In the genomic region with DNA sequence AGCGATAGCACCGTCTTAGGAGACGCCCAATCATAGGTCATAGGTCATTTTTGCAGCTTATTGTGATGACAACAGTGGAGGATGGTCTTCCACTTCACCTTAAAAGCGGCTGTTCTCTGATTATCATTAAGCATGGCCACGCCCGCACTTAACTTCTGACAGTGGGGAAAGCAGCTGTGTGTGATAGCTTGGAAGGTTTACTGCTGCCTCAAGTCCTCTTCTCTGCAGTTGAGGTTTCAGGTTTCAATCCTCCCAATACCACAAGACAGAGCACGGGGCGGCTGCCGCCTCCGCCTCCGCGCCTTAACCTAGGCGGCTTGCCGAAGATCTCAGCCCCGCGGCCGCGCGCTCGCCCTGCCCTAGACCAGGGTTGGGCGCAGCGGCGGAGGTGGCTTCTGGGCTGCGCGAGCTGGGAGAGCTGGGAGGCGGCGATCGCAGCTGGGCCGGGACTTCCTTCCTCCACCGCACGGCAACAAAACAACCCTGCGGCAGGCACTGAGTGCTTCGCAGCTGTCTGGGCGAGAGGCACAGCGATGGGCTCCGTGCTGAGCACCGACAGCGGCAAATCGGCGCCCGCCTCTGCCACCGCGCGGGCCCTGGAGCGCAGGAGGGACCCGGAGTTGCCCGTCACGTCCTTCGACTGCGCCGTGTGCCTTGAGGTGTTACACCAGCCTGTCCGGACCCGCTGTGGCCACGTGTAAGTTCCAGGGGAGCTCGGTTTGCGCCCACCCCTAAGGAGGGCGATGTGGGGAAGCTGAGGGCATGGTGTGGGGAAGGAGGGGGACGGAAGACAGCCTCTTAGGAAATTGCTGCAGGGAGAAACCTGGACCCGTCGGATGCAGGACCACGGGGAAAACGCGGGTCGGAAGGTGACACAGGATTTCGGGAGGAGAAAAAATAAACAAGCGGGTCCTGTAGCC, we compare ENCODE assay signal across 8 cellular contexts. TPM values are rescaled to one million over a fixed set of nuclear protein-coding genes. Genes with fewer than 3 reads are reported as not detected.
DNase-seq lines count a peak whose midpoint lies in the region; ATAC-seq and TF ChIP-seq lines count a peak whose summit lies in the region.

A gene (plus strand): TSS at position 495 of the 920 bp plus-strand sequence. CDS start 39 bp downstream, at position 534.

- peak within 1 kb of the TSS; percentile 97 for H3K27ac Mint-ChIP-seq in activated CD4-positive, alpha-beta memory T cell treated with anti-CD3 and anti-CD28 coated beads for 36 hours

- peak within 1 kb of the TSS; percentile 69 to 91 (median 85) for H3K4me3 ChIP-seq in BLaER1 treated with 17β-estradiol and CSF1 and Interleukin-3, amounts not matched to agents 10 nM and 100 nM
- H3K4me3 ChIP-seq in ectodermal cell (ENCODE audit: insufficient read depth, low read depth, low read length) (peak within 1 kb of the TSS; percentile 66), lung (peak within 1 kb of the TSS; percentile 93)

- H3K27ac ChIP-seq in BLaER1 treated with 17β-estradiol and CSF1 and Interleukin-3, amounts not matched to agents 10 nM and 100 nM: peak within 1 kb of the TSS; percentile 75 to 94 (median 88)
- H3K27ac ChIP-seq in ectodermal cell (ENCODE audit: insufficient read depth, low read depth, low read length, poor library complexity, severe bottlenecking): peak within 1 kb of the TSS; percentile 80
- H3K27ac ChIP-seq in lung (ENCODE audit: low read depth in 1 of 2, low read length in 1 of 2): peak within 1 kb of the TSS; percentile 67 to 97

- peaks cover 4 to 42% (median 13%) of the 10 kb centered on the region in 11 experiments; a peak in 12 of 22 replicates for H4K20me1 ChIP-seq in BLaER1 treated with 17β-estradiol and CSF1 and Interleukin-3, amounts not matched to agents 10 nM and 100 nM

- H3K36me3 ChIP-seq in BLaER1 treated with 17β-estradiol and CSF1 and Interleukin-3, amounts not matched to agents 10 nM and 100 nM: peaks cover 0 to 14% (median 8%) of the 10 kb centered on the region in 11 experiments; a peak in 15 of 22 replicates
- no peaks in the 10 kb centered on the region for H3K36me3 ChIP-seq in ectodermal cell (ENCODE audit: control insufficient read depth, insufficient read depth, low read length)
- H3K36me3 ChIP-seq in lung (ENCODE audit: control insufficient read depth in 2 of 2, insufficient read depth in 2 of 2, low read length in 2 of 2): no peaks in the 10 kb centered on the region

- peak; percentile 61 for DNase-seq in NCI-H774 (lab: John Stamatoyannopoulos, UW)
- peak; percentile 90 for DNase-seq in activated CD4-positive, alpha-beta memory T cell treated with anti-CD3 and anti-CD28 coated beads for 36 hours
- DNase-seq in lung (ENCODE audit: low spot score): peak; percentile 80
- peak; percentile 65 to 82 (median 70) for DNase-seq in stimulated activated CD4-positive, alpha-beta T cell treated with anti-CD3 and anti-CD28 coated beads, TNF-alpha, amount 100 ng/mL, for 24 hours (ENCODE audit: low read depth in 3 of 3)

- no peaks in the 10 kb centered on the region for H3K9me3 ChIP-seq in BLaER1 treated with 17β-estradiol and CSF1 and Interleukin-3, amounts not matched to agents 10 nM and 100 nM (replicated peaks in 1 of 11)
- H3K9me3 ChIP-seq in ectodermal cell (ENCODE audit: control insufficient read depth, low read length): no peaks in the 10 kb centered on the region
- H3K9me3 ChIP-seq in lung (ENCODE audit: control insufficient read depth in 2 of 2, insufficient read depth in 1 of 2, low read length in 1 of 2): no peaks in the 10 kb centered on the region

- POLR2A ChIA-PET in activated CD4-positive, alpha-beta memory T cell treated with anti-CD3 and anti-CD28 coated beads for 36 hours (lab: Charles Lee): interaction anchor here (0.6 to 3.7 kb wide), 17 partner anchors 8 to 360 kb away, joined by 3 to 44 read pairs (median 7); a partner anchor contains a TSS

- H3K27me3 ChIP-seq in BLaER1 treated with 17β-estradiol and CSF1 and Interleukin-3, amounts not matched to agents 10 nM and 100 nM: no peaks in the 10 kb centered on the region
- H3K27me3 ChIP-seq in ectodermal cell (ENCODE audit: control insufficient read depth, insufficient read depth, low read length, poor library complexity, severe bottlenecking): peaks cover 18% of the 10 kb centered on the region
- no peaks in the 10 kb centered on the region for H3K27me3 ChIP-seq in lung (ENCODE audit: control insufficient read depth, insufficient read depth)

- 1% methylated on average over 66 of the region's 66 CpGs for WGBS in ectodermal cell, 2 experiments
- 1% methylated on average over 61 to 66 of the region's 66 CpGs for whole genome bisulfite sequencing in lung, 2 donors

- peak within 1 kb of the TSS; percentile 79 to 92 (median 88) for H3K4me2 ChIP-seq in BLaER1 treated with 17β-estradiol and CSF1 and Interleukin-3, amounts not matched to agents 10 nM and 100 nM

- CTCF ChIA-PET in activated CD4-positive, alpha-beta memory T cell treated with anti-CD3 and anti-CD28 coated beads for 36 hours (lab: Charles Lee): interaction anchor here (0.6 to 3.2 kb wide), 22 partner anchors 9 to 320 kb away, joined by 3 to 34 read pairs (median 4); a partner anchor contains a TSS

- no peaks in the 10 kb centered on the region for H3K27me3 Mint-ChIP-seq in activated CD4-positive, alpha-beta memory T cell treated with anti-CD3 and anti-CD28 coated beads for 36 hours

- TF ChIP-seq CTCF in lung (IDR thresholded peaks at IDR 0.05; ENCODE audit: control extremely low read depth, extremely low read depth): no peak

- H3K4me1 ChIP-seq in BLaER1 treated with 17β-estradiol and CSF1 and Interleukin-3, amounts not matched to agents 10 nM and 100 nM: peaks cover 39 to 55% (median 48%) of the 10 kb centered on the region in 10 experiments
- no peaks in the 10 kb centered on the region for H3K4me1 ChIP-seq in ectodermal cell (ENCODE audit: control insufficient read depth, insufficient read depth, low read length)
- no peaks in the 10 kb centered on the region for H3K4me1 ChIP-seq in lung (ENCODE audit: control insufficient read depth in 2 of 2, insufficient read depth in 2 of 2, low read length in 2 of 2)

- peaks cover 40% of the 10 kb centered on the region for H3K4me1 Mint-ChIP-seq in activated CD4-positive, alpha-beta memory T cell treated with anti-CD3 and anti-CD28 coated beads for 36 hours (ENCODE audit: low read depth)

- H3K9me3 Mint-ChIP-seq in activated CD4-positive, alpha-beta memory T cell treated with anti-CD3 and anti-CD28 coated beads for 36 hours: no peaks in the 10 kb centered on the region

- intact Hi-C loops in activated CD4-positive, alpha-beta memory T cell treated with anti-CD3 and anti-CD28 coated beads for 36 hours (cut with micrococcal nuclease): loop anchor here (1.0 kb wide), 6 partner anchors 18 to 75 kb away; a partner anchor contains a TSS

- ATAC-seq in GM19324 (IDR thresholded peaks at IDR 0.05; ENCODE audit: low FRiP score, unreplicated experiment) (peak; percentile 94), HG03457 (IDR thresholded peaks at IDR 0.05; ENCODE audit: unreplicated experiment) (peak; percentile 86), lung (ENCODE audit: insufficient read depth, low FRiP score) (peak; percentile 97)

- H3K9ac ChIP-seq in BLaER1 treated with 17β-estradiol and CSF1 and Interleukin-3, amounts not matched to agents 10 nM and 100 nM: peak within 1 kb of the TSS; percentile 83 to 94 (median 88)

- H3K36me3 Mint-ChIP-seq in activated CD4-positive, alpha-beta memory T cell treated with anti-CD3 and anti-CD28 coated beads for 36 hours: peaks cover 17% of the 10 kb centered on the region

- H3K4me3 Mint-ChIP-seq in activated CD4-positive, alpha-beta memory T cell treated with anti-CD3 and anti-CD28 coated beads for 36 hours: peak within 1 kb of the TSS; percentile 100

RNA-seq across cellular contexts. Expression of the gene that starts here (rescaled TPM):
- 10 to 100 TPM; 36.8 to 37.6 TPM for total RNA-seq in activated CD4-positive, alpha-beta memory T cell treated with anti-CD3 and anti-CD28 coated beads for 36 hours
- 5.8 TPM for polyA plus RNA-seq in ectodermal cell (2013, experiment 1 of 4)
- polyA plus RNA-seq in ectodermal cell (2013, experiment 2 of 4): 5.3 TPM
- polyA plus RNA-seq in ectodermal cell (2013, experiment 3 of 4): 4.1 TPM
- 4.1 TPM for polyA plus RNA-seq in ectodermal cell (2013, experiment 4 of 4)
- total RNA-seq in lung: 1 to 10 TPM; 4.8 to 9.2 TPM
- polyA plus RNA-seq in lung: 1 to 10 TPM; 1.4 to 1.8 TPM

Comparison
In these comparisons a context has a peak if more than half of its experiments do, and no peak if none do; other contexts are left out.
1. Peak in every context shown above with its lines: DNase-seq, ATAC-seq, H3K4me3 ChIP-seq and H3K27ac ChIP-seq.